ENCODE assay signal across 8 cellular contexts in genomic region chr11:63918576-63919171, GRCh38. TPM values are rescaled to one million over a fixed set of nuclear protein-coding genes. Genes with fewer than 3 reads are reported as not detected.
DNase-seq lines count a peak whose midpoint lies in the region; ATAC-seq and TF ChIP-seq lines count a peak whose summit lies in the region.

No MANE protein-coding gene starts in this region.

- no peaks in the 10 kb centered on the region for H4K20me1 ChIP-seq in OCI-LY3 (ENCODE audit: insufficient read depth, low read length)

- peaks cover 25% of the 10 kb centered on the region for H3K27me3 ChIP-seq in OCI-LY3 (ENCODE audit: low read depth, low read length)

- H3K36me3 Mint-ChIP-seq in HFFc6 (ENCODE audit: low read depth) = no peaks in the 10 kb centered on the region

- intact Hi-C loops in sciatic nerve (cut with DNase I) = no loop called here

- H3K4me3 Mint-ChIP-seq in HFFc6 = no peak overlapping the region

- peak; percentile 34 for DNase-seq in fibroblast of villous mesenchyme (ENCODE audit: low read depth)
- no peak for DNase-seq in sciatic nerve (ENCODE audit: low spot score)
- no peak for DNase-seq in LoVo (ENCODE audit: low spot score)
- no peak for DNase-seq in HFFc6

- H3K9ac ChIP-seq in ES-I3 (ENCODE audit: low read depth, low read length) = peak overlapping the region; percentile 83
- peak overlapping the region; percentile 85 for H3K9ac ChIP-seq in OCI-LY3 (ENCODE audit: low read length)

- TF ChIP-seq CTCF in OCI-LY3 (IDR thresholded peaks at IDR 0.05; ENCODE audit: low read depth, low read length) (no peak), fibroblast of villous mesenchyme (IDR thresholded peaks at IDR 0.05; ENCODE audit: insufficient read depth, low read depth, low read length) (no peak), HFFc6 (IDR thresholded peaks at IDR 0.05) (no peak)

- no peak overlapping the region for H3K27ac Mint-ChIP-seq in HFFc6

- H3K27me3 Mint-ChIP-seq in HFFc6 (ENCODE audit: insufficient read depth) = peaks cover 4% of the 10 kb centered on the region

- H3K4me2 ChIP-seq in OCI-LY3 (ENCODE audit: low read length) = peak overlapping the region; percentile 100

- H3K9me3 ChIP-seq in ES-I3 (ENCODE audit: control insufficient read depth, insufficient read depth, low read length) (no peaks in the 10 kb centered on the region), OCI-LY3 (ENCODE audit: insufficient read depth, low read length) (no peaks in the 10 kb centered on the region)

- H3K36me3 ChIP-seq in ES-I3 (ENCODE audit: insufficient read depth, low read length) = no peaks in the 10 kb centered on the region
- peaks cover 2% of the 10 kb centered on the region for H3K36me3 ChIP-seq in OCI-LY3 (replicated peaks; ENCODE audit: low read depth, low read length)

- peak overlapping the region; percentile 45 for H3K27ac ChIP-seq in OCI-LY3 (ENCODE audit: low read length)

- H3K4me1 ChIP-seq in ES-I3 (ENCODE audit: insufficient read depth, low read length) (peaks cover 8% of the 10 kb centered on the region; the same call in 1 of the 2 replicates), OCI-LY3 (ENCODE audit: low read length) (peaks cover 34% of the 10 kb centered on the region)

- H2AFZ ChIP-seq in OCI-LY3 (ENCODE audit: low read depth, low read length) = peak overlapping the region; percentile 85

- H3K4me3 ChIP-seq in OCI-LY3 (ENCODE audit: low read length) (peak overlapping the region; percentile 89), fibroblast of villous mesenchyme (ENCODE audit: low read depth, low read length) (no peak overlapping the region)

- peak; percentile 7 for ATAC-seq in sciatic nerve
- no peak for ATAC-seq in GM21528 (IDR thresholded peaks at IDR 0.05; ENCODE audit: low FRiP score, unreplicated experiment)
- ATAC-seq in GM18868 (IDR thresholded peaks at IDR 0.05; ENCODE audit: unreplicated experiment) = no peak

- H3K79me2 ChIP-seq in OCI-LY3 (ENCODE audit: low read length) = no peaks in the 10 kb centered on the region

- peaks cover 6% of the 10 kb centered on the region; the same call in 1 of the 2 replicates for H3K4me1 Mint-ChIP-seq in HFFc6 (ENCODE audit: low read depth)

- H3K9me3 Mint-ChIP-seq in HFFc6 = no peaks in the 10 kb centered on the region

RNA-seq across cellular contexts. Expression of gene RCOR2, which starts 1.7 kb away (rescaled TPM):
- total RNA-seq in fibroblast of villous mesenchyme (1.7 and 3.2 TPM in 2 replicates), sciatic nerve (0.40 TPM)
- under 1 TPM; 0.34 to 0.72 (median 0.41) TPM for total RNA-seq in HFFc6 (2021; fragmentation: NEBNext Ultra II Directional; extraction: Animal tissue kit (Norgen Biotek cat#: 25700))

RNA-seq across cellular contexts. Expression of gene NAA40, which starts 20.1 kb away (rescaled TPM):
- 13.5 and 16.4 TPM in 2 replicates for total RNA-seq in fibroblast of villous mesenchyme
- total RNA-seq in sciatic nerve = 14.5 TPM
- total RNA-seq in HFFc6 (2021; fragmentation: NEBNext Ultra II Directional; extraction: Animal tissue kit (Norgen Biotek cat#: 25700)) = 10 to 100 TPM; 15.7 to 19.3 (median 17.6) TPM

RNA-seq across cellular contexts. Expression of gene COX8A, which starts 55.7 kb away (rescaled TPM):
- 225 and 447 TPM in 2 replicates for total RNA-seq in fibroblast of villous mesenchyme
- 118 TPM for total RNA-seq in sciatic nerve
- total RNA-seq in HFFc6 (2021; fragmentation: NEBNext Ultra II Directional; extraction: Animal tissue kit (Norgen Biotek cat#: 25700)) = 100 to 1,000 TPM; 422 to 571 (median 505) TPM
